In the genomic region with DNA sequence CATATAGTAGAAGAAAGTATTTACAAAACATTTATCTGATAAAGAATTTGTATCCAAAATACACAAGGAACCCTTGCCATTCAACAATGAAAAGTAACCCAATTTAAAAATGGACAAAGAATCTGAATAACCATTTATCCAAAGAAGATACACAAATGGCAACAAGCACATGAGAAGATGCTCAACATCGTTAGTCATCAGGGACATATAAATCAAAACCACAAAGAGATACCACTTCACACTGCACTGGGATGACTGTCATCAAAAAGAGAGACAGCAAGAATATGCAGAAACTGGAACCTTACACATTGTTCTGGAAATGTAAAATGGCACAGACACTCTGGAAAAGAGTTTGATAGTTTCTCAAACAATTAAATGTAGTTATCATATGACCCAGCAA, we compare ENCODE assay signal across 26 cellular contexts. TPM values are rescaled to one million over a fixed set of nuclear protein-coding genes. Genes with fewer than 3 reads are reported as not detected.
DNase-seq lines count a peak whose midpoint lies in the region; ATAC-seq and TF ChIP-seq lines count a peak whose summit lies in the region.
"Had no signal": no experiment of that assay in that cellular context is flagged by ENCODE, and none has a peak within 500 bp of the region (broad histone marks: within the 10 kb centered on the region; RNA-seq: fewer than 3 reads in every experiment).

No MANE protein-coding gene starts in this region.

- no peak for ATAC-seq in HG03565 (IDR thresholded peaks at IDR 0.05; ENCODE audit: unreplicated experiment)
- ATAC-seq: HepG2, K562, Panc1 had no signal

- H3K9me3 Mint-ChIP-seq in nephron: no peaks in the 10 kb centered on the region
- H3K9me3 Mint-ChIP-seq in osteocyte (ENCODE audit: unreplicated experiment): no peaks in the 10 kb centered on the region
- H3K9me3 Mint-ChIP-seq: CD4-positive, alpha-beta T cell had no signal

- H3K4me3 Mint-ChIP-seq in nephron (no peak overlapping the region), osteocyte (ENCODE audit: unreplicated experiment) (no peak overlapping the region)
- H3K4me3 Mint-ChIP-seq: CD4-positive, alpha-beta T cell had no signal

- H3K36me3 Mint-ChIP-seq in nephron (ENCODE audit: low read depth): no peaks in the 10 kb centered on the region
- H3K36me3 Mint-ChIP-seq in osteocyte (ENCODE audit: unreplicated experiment): no peaks in the 10 kb centered on the region

- H3K9me3 ChIP-seq in SK-N-SH (no peaks in the 10 kb centered on the region), endocrine pancreas (ENCODE audit: control insufficient read depth, low read length) (no peaks in the 10 kb centered on the region)
- H3K9me3 ChIP-seq: BLaER1 had no signal

- H3K4me1 Mint-ChIP-seq in nephron: peaks cover 41% of the 10 kb centered on the region
- peaks cover 4% of the 10 kb centered on the region for H3K4me1 Mint-ChIP-seq in osteocyte (ENCODE audit: unreplicated experiment)

- H3K4me3 ChIP-seq in SK-N-SH (ENCODE audit: low read depth in 2 of 2, low read length in 1 of 2) (no peak overlapping the region), endocrine pancreas (ENCODE audit: control insufficient read depth, insufficient read depth, low read length) (peak overlapping the region; percentile 20)
- H3K4me3 ChIP-seq: BLaER1, K562 had no signal

- H3K9ac ChIP-seq in SK-N-SH: no peak overlapping the region
- H3K9ac ChIP-seq in endocrine pancreas (ENCODE audit: control insufficient read depth, insufficient read depth, low read length): no peak overlapping the region
- H3K9ac ChIP-seq: BLaER1 had no signal

- TF ChIP-seq EP300 in SK-N-SH (IDR thresholded peaks at IDR 0.05; ENCODE audit: borderline replicate concordance in 1 of 2, low read depth in 1 of 2, low read length in 1 of 2): no peak

- H3K9me2 ChIP-seq in SK-N-SH: no peaks in the 10 kb centered on the region

- H2AFZ ChIP-seq in SK-N-SH (ENCODE audit: low read depth): no peak overlapping the region

- H3K36me3 ChIP-seq in SK-N-SH (replicated peaks in 1 of 2; ENCODE audit: control insufficient read depth in 1 of 2, insufficient read depth in 2 of 2, low read length in 1 of 2) (no peaks in the 10 kb centered on the region), endocrine pancreas (ENCODE audit: control insufficient read depth, insufficient read depth, low read length) (no peaks in the 10 kb centered on the region)
- H3K36me3 ChIP-seq: BLaER1 had no signal

- H3K4me1 ChIP-seq in SK-N-SH (ENCODE audit: control insufficient read depth in 1 of 2, insufficient read depth in 2 of 2, low read depth in 1 of 2, low read length in 1 of 2) (peaks cover 0 to 11% of the 10 kb centered on the region in 2 experiments; a peak in 2 of 4 replicates), endocrine pancreas (ENCODE audit: control insufficient read depth, insufficient read depth, low read length) (peaks cover 7% of the 10 kb centered on the region)
- H3K4me1 ChIP-seq: BLaER1 had no signal

- H3K27me3 ChIP-seq in SK-N-SH (ENCODE audit: insufficient read depth) (no peaks in the 10 kb centered on the region), endocrine pancreas (ENCODE audit: control insufficient read depth, insufficient read depth, low read length) (no peaks in the 10 kb centered on the region)
- H3K27me3 ChIP-seq: BLaER1 had no signal

- POLR2A ChIA-PET in SK-N-SH (lab: Yijun Ruan, JAX): no interaction called here

- H3F3A ChIP-seq in SK-N-SH (replicated peaks; ENCODE audit: insufficient read depth): no peaks in the 10 kb centered on the region

- TF ChIP-seq RAD21 in SK-N-SH (IDR thresholded peaks at IDR 0.05; ENCODE audit: low read length): no peak

- DNase-seq in SK-N-SH (no peak), osteocyte (ENCODE audit: extremely low spot score, unreplicated experiment) (no peak), amniotic stem cell (lab: John Stamatoyannopoulos, UW) (no peak), 8988T (no peak)
- DNase-seq: ACHN; CD4-positive, alpha-beta T cell; COR-L47; DMS 273 treated with DMSO at 0.1 percent for 48 hours; DMS79 treated with DMSO at 0.1 percent for 48 hours; H7; MM.1S; NCI-H1048; NCI-H1417 treated with DMSO at 0.1 percent for 48 hours; NCI-H226; NCI-H510A treated with DMSO at 0.1 percent for 48 hours; NCI-H774; NK-92 treated with Interleukin-12 subunit alpha and Interleukin-12 subunit beta, amount 100 ng/mL, for 24 hours; SIG-M5 had no signal

- TF ChIP-seq CTCF in SK-N-SH (IDR thresholded peaks at IDR 0.05) (no peak), nephron (IDR thresholded peaks at IDR 0.05; ENCODE audit: unreplicated experiment in 3 of 3) (no peak), osteocyte (IDR thresholded peaks at IDR 0.05) (no peak)

- H4K20me1 ChIP-seq in SK-N-SH (ENCODE audit: insufficient read depth): 0 out of 2 replicates have a peak, but pooled peaks cover 3% of the 10 kb centered on the region
- H4K20me1 ChIP-seq: BLaER1 had no signal

- no peak overlapping the region for H3K4me2 ChIP-seq in SK-N-SH
- H3K4me2 ChIP-seq: BLaER1 had no signal

- peaks cover 10% of the 10 kb centered on the region; the same call in 1 of the 2 replicates for H3K79me2 ChIP-seq in SK-N-SH (ENCODE audit: insufficient read depth)

- H3K27ac Mint-ChIP-seq in nephron (peak overlapping the region; percentile 30 to 37 (median 32)), osteocyte (ENCODE audit: unreplicated experiment) (no peak overlapping the region)
- H3K27ac Mint-ChIP-seq: CD4-positive, alpha-beta T cell had no signal

- H3K27ac ChIP-seq in SK-N-SH (ENCODE audit: low read depth in 2 of 2, low read length in 1 of 2): peak overlapping the region in 1 of 2 experiments; percentile 9; a peak in 1 of 4 replicates
- H3K27ac ChIP-seq: BLaER1, HL-60 had no signal

- no peaks in the 10 kb centered on the region for H3K27me3 Mint-ChIP-seq in nephron (ENCODE audit: low read depth)
- peaks cover 4% of the 10 kb centered on the region for H3K27me3 Mint-ChIP-seq in osteocyte (ENCODE audit: unreplicated experiment)

- WGBS in SK-N-SH (ENCODE audit: low lambda C conversion rate): 50% methylated on average over 1 of the region's 1 CpG

- CTCF ChIA-PET in SK-N-SH (lab: Yijun Ruan, JAX): interaction anchor here (4.3 kb wide), 1 partner anchor 27 kb away, joined by 33 read pairs; the partner anchor contains the start of gene GAREM1

TF ChIP-seq in SK-N-SH, 30 proteins besides CTCF, POLR2A, EP300 and RAD21:
- TF ChIP-seq PBX3 (IDR thresholded peaks at IDR 0.05): peak; percentile 24; the same call in 1 of the 2 replicates
- TF ChIP-seq EZH2phosphoT487 (IDR thresholded peaks at IDR 0.05; ENCODE audit: borderline replicate concordance, low read depth): no peak
TF ChIP-seq in SK-N-SH: peak in this region for 1.

RNA-seq across cellular contexts. Expression of gene GAREM1, which starts 27.3 kb away (rescaled TPM):
- 2.8 and 3.3 TPM in 2 replicates for polyA plus RNA-seq in SK-N-SH (2012; rRNA removed)
- 2.0 and 2.9 TPM in 2 replicates for polyA plus RNA-seq in SK-N-SH (2012; cell fraction: cytosol; rRNA removed)
- 3.3 and 3.7 TPM in 2 replicates for polyA plus RNA-seq in SK-N-SH (2012; cell fraction: nucleus; rRNA removed)
- 1.7 and 2.5 TPM in 2 replicates for total RNA-seq in osteocyte
